Comparison of ENCODE assay signal across 20 cellular contexts in the genomic region with DNA sequence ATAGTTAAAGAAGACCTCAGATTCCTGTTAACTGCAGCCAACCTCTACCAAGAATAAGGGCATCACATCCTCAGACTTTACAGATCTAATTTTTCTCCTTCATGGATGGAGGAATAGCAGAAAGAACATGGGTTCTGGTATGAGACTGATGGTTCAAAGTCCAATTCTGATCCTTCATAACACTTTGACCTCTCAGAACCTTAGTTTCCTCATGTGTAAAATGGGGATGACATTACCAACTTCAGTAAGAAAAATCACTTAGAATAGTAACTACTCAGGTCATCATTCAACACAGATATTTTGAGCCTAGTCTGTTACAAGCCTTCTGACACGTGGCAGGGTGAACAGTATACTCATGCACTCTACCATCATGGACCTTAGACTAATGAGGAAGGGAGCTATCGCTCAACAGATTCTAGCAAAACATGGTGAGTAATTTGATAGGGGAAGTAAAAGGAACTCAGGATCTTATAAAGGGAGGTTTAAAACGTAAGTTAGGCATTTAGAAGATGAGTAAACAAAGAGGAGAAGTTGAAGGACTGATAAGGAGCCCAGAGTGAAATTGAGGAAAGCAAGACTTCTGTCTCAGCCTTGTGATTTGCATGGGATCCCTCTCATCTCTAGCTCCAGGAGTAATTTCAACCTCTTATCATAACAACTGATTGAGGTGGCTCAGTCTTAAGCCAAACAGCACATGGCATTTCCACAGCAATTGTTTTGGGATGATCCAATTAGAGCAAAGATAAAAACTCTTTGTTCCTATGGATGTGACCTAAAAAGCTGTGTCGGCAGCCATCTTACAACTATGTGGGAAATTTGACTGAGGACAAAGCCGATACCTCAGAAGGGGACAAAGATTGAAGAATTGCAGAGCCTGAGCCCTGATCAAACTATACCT.
"Had no signal": no experiment of that assay in that cellular context is flagged by ENCODE, and none has a peak within 500 bp of the region (broad histone marks: within the 10 kb centered on the region; RNA-seq: fewer than 3 reads in every experiment).

No MANE protein-coding gene starts in this region.

- H3K4me1 Mint-ChIP-seq: activated naive CD4-positive, alpha-beta T cell treated with anti-CD3 and anti-CD28 coated beads, Interleukin-2, amount 10 ng/mL, durations not matched to agents 7 days and 5 days; activated naive CD8-positive, alpha-beta T cell treated with anti-CD3 and anti-CD28 coated beads, Interleukin-2, amount 50 U/mL, for 24 hours; central memory CD8-positive, alpha-beta T cell; stimulated activated naive B cell treated with anti-CD40 and anti-IgM and Interleukin-4, amounts not matched to agents 10 μg/mL and 1 μg/mL and 100 μg/mL, for 72 hours; T-cell had no signal

- H3K36me3 Mint-ChIP-seq: activated naive CD4-positive, alpha-beta T cell treated with anti-CD3 and anti-CD28 coated beads, Interleukin-2, amount 10 ng/mL, durations not matched to agents 7 days and 5 days; natural killer cell treated with Interleukin-12 subunit alpha and Interleukin-12 subunit beta and Interleukin-15 and Interleukin-18, amount 100 ng/mL, for 72 hours; T-cell had no signal

- H3K4me1 ChIP-seq: ascending aorta, gastrocnemius medialis, upper lobe of right lung had no signal

- ATAC-seq: activated CD4-positive, CD25-positive, alpha-beta regulatory T cell treated with anti-CD3 and anti-CD28 coated beads, Interleukin-2, amount 50 U/mL, for 24 hours; activated naive CD8-positive, alpha-beta T cell treated with anti-CD3 and anti-CD28 coated beads, Interleukin-2, amount 50 U/mL, for 24 hours; activated T-cell treated with anti-CD3 and anti-CD28 coated beads, Interleukin-2, amount 50 U/mL, for 4 hours; esophagus mucosa; gastrocnemius medialis; left ventricle myocardium superior; natural killer cell treated with Interleukin-12 subunit alpha and Interleukin-12 subunit beta and Interleukin-15 and Interleukin-18, amount 100 ng/mL, for 72 hours; stimulated activated naive B cell treated with anti-CD40 and anti-IgM and Interleukin-4, amounts not matched to agents 10 μg/mL and 1 μg/mL and 100 μg/mL, for 72 hours; T-cell; upper lobe of right lung had no signal

- H3K27ac ChIP-seq: ascending aorta, gastrocnemius medialis, thoracic aorta, upper lobe of right lung had no signal

- H3K27me3 ChIP-seq: ascending aorta, gastrocnemius medialis, upper lobe of right lung had no signal

- H3K9me3 Mint-ChIP-seq: activated naive CD4-positive, alpha-beta T cell treated with anti-CD3 and anti-CD28 coated beads, Interleukin-2, amount 10 ng/mL, durations not matched to agents 7 days and 5 days; central memory CD8-positive, alpha-beta T cell; natural killer cell treated with Interleukin-12 subunit alpha and Interleukin-12 subunit beta and Interleukin-15 and Interleukin-18, amount 100 ng/mL, for 72 hours; T-cell had no signal

- H3K27ac Mint-ChIP-seq: activated naive CD4-positive, alpha-beta T cell treated with anti-CD3 and anti-CD28 coated beads, Interleukin-2, amount 10 ng/mL, durations not matched to agents 7 days and 5 days; activated naive CD8-positive, alpha-beta T cell treated with anti-CD3 and anti-CD28 coated beads, Interleukin-2, amount 50 U/mL, for 24 hours; natural killer cell treated with Interleukin-12 subunit alpha and Interleukin-12 subunit beta and Interleukin-15 and Interleukin-18, amount 100 ng/mL, for 72 hours; stimulated activated naive B cell treated with anti-CD40 and anti-IgM and Interleukin-4, amounts not matched to agents 10 μg/mL and 1 μg/mL and 100 μg/mL, for 72 hours; T-cell had no signal

- H3K36me3 ChIP-seq: ascending aorta, gastrocnemius medialis, thoracic aorta, upper lobe of right lung had no signal

- H3K9me3 ChIP-seq: ascending aorta, gastrocnemius medialis, thoracic aorta, upper lobe of right lung had no signal

- H3K4me3 ChIP-seq: ascending aorta, gastrocnemius medialis, thoracic aorta, upper lobe of right lung had no signal

- DNase-seq: activated CD4-positive, alpha-beta T cell treated with anti-CD3 and anti-CD28 coated beads, Interleukin-2, amount 50 U/mL, for 1 hour; activated CD8-positive, alpha-beta memory T cell treated with anti-CD3 and anti-CD28 coated beads, Interleukin-2, amount 50 U/mL, for 4 hours; activated naive CD4-positive, alpha-beta T cell treated with anti-CD3 and anti-CD28 coated beads, Interleukin-2, amount 10 ng/mL, durations not matched to agents 7 days and 5 days; activated naive CD8-positive, alpha-beta T cell treated with anti-CD3 and anti-CD28 coated beads, Interleukin-2, amount 50 U/mL, for 24 hours; activated T-cell treated with anti-CD3 and anti-CD28 coated beads, Interleukin-2, amount 50 U/mL, for 4 hours; cortex of kidney; effector CD4-positive, alpha-beta T cell; gastrocnemius medialis; head of caudate nucleus; kidney glomerular epithelial cell; left ventricle myocardium superior; stimulated activated naive B cell treated with anti-CD40 and anti-IgM and Interleukin-4, amounts not matched to agents 10 μg/mL and 1 μg/mL and 100 μg/mL, for 72 hours; T-cell; upper lobe of right lung had no signal

- H3K4me3 Mint-ChIP-seq: activated naive CD4-positive, alpha-beta T cell treated with anti-CD3 and anti-CD28 coated beads, Interleukin-2, amount 10 ng/mL, durations not matched to agents 7 days and 5 days; activated naive CD8-positive, alpha-beta T cell treated with anti-CD3 and anti-CD28 coated beads, Interleukin-2, amount 50 U/mL, for 24 hours; activated T-cell treated with anti-CD3 and anti-CD28 coated beads, Interleukin-2, amount 50 U/mL, for 4 hours; central memory CD8-positive, alpha-beta T cell; natural killer cell treated with Interleukin-12 subunit alpha and Interleukin-12 subunit beta and Interleukin-15 and Interleukin-18, amount 100 ng/mL, for 72 hours; stimulated activated naive B cell treated with anti-CD40 and anti-IgM and Interleukin-4, amounts not matched to agents 10 μg/mL and 1 μg/mL and 100 μg/mL, for 72 hours; T-cell had no signal

- H3K27me3 Mint-ChIP-seq: activated naive CD4-positive, alpha-beta T cell treated with anti-CD3 and anti-CD28 coated beads, Interleukin-2, amount 10 ng/mL, durations not matched to agents 7 days and 5 days had no signal
